Comparison of ENCODE assay signal across 18 cellular contexts in genomic region chr10:35017608-35018007, GRCh38.
DNase-seq lines count a peak whose midpoint lies in the region; ATAC-seq and TF ChIP-seq lines count a peak whose summit lies in the region.
"Had no signal": no experiment of that assay in that cellular context is flagged by ENCODE, and none has a peak within 500 bp of the region (broad histone marks: within the 10 kb centered on the region; RNA-seq: fewer than 3 reads in every experiment).

No MANE protein-coding gene starts in this region.

- no peaks in the 10 kb centered on the region for H3K27me3 Mint-ChIP-seq in activated naive CD4-positive, alpha-beta T cell treated with anti-CD3 and anti-CD28 coated beads for 36 hours (ENCODE audit: low read depth)
- H3K27me3 Mint-ChIP-seq in activated T-helper 1 cell treated with anti-CD3 and anti-CD28 coated beads, Interleukin-12 subunit alpha, Interleukin-12 subunit beta, Interleukin-2, Interleukin-4 antibody, amounts not matched to agents 30 ng/mL and 10 ng/mL and 1 ng/mL, durations not matched to agents 14 hours and 24 hours and 36 hours (ENCODE audit: insufficient read depth): no peaks in the 10 kb centered on the region
- H3K27me3 Mint-ChIP-seq in CD14-positive monocyte (ENCODE audit: low read depth in 3 of 3): no peaks in the 10 kb centered on the region
- H3K27me3 Mint-ChIP-seq: B cell; CD4-positive, alpha-beta memory T cell had no signal

- DNase-seq in activated CD4-positive, alpha-beta T cell treated with anti-CD3 and anti-CD28 coated beads for 48 hours: peak; percentile 11
- DNase-seq in activated CD4-positive, alpha-beta T cell treated with anti-CD3 and anti-CD28 coated beads for 4 hours: no peak
- DNase-seq in activated naive CD4-positive, alpha-beta T cell treated with anti-CD3 and anti-CD28 coated beads for 36 hours: peak; percentile 25
- no peak for DNase-seq in activated naive CD4-positive, alpha-beta T cell treated with anti-CD3 and anti-CD28 coated beads, Interleukin-2, amount 50 U/mL, for 16 hours
- DNase-seq in activated T-helper 1 cell treated with anti-CD3 and anti-CD28 coated beads, Interleukin-12 subunit alpha, Interleukin-12 subunit beta, Interleukin-2, Interleukin-4 antibody, amounts not matched to agents 30 ng/mL and 10 ng/mL and 1 ng/mL, durations not matched to agents 14 hours and 24 hours and 36 hours (ENCODE audit: low spot score): no peak
- DNase-seq in stimulated activated effector memory CD8-positive, alpha-beta T cell treated with anti-CD3 and anti-CD28 coated beads, Interleukin-12 subunit alpha, Interleukin-12 subunit beta, amount 100 ng/mL, for 72 hours (ENCODE audit: low spot score in 2 of 2): no peak
- no peak for DNase-seq in CD14-positive monocyte (ENCODE audit: low spot score)
- DNase-seq: CD4-positive, alpha-beta memory T cell; DMS153; GDM1; GM23248; MV-4-11; NCI-H1417; NCI-H187; NCI-H2107; NCI-H510A; NCI-H774 had no signal

- H3K4me3 Mint-ChIP-seq in activated naive CD4-positive, alpha-beta T cell treated with anti-CD3 and anti-CD28 coated beads for 36 hours: no peak overlapping the region
- no peak overlapping the region for H3K4me3 Mint-ChIP-seq in activated T-helper 1 cell treated with anti-CD3 and anti-CD28 coated beads, Interleukin-12 subunit alpha, Interleukin-12 subunit beta, Interleukin-2, Interleukin-4 antibody, amounts not matched to agents 30 ng/mL and 10 ng/mL and 1 ng/mL, durations not matched to agents 14 hours and 24 hours and 36 hours
- H3K4me3 Mint-ChIP-seq in stimulated activated effector memory CD8-positive, alpha-beta T cell treated with anti-CD3 and anti-CD28 coated beads, Interleukin-12 subunit alpha, Interleukin-12 subunit beta, amount 100 ng/mL, for 72 hours: no peak overlapping the region
- no peak overlapping the region for H3K4me3 Mint-ChIP-seq in CD14-positive monocyte
- H3K4me3 Mint-ChIP-seq: B cell; CD4-positive, alpha-beta memory T cell had no signal

- H3K4me1 Mint-ChIP-seq in activated naive CD4-positive, alpha-beta T cell treated with anti-CD3 and anti-CD28 coated beads for 36 hours (ENCODE audit: low read depth): peaks cover 18% of the 10 kb centered on the region
- peaks cover 9% of the 10 kb centered on the region for H3K4me1 Mint-ChIP-seq in activated T-helper 1 cell treated with anti-CD3 and anti-CD28 coated beads, Interleukin-12 subunit alpha, Interleukin-12 subunit beta, Interleukin-2, Interleukin-4 antibody, amounts not matched to agents 30 ng/mL and 10 ng/mL and 1 ng/mL, durations not matched to agents 14 hours and 24 hours and 36 hours (ENCODE audit: low read depth)
- peaks cover 18% of the 10 kb centered on the region for H3K4me1 Mint-ChIP-seq in stimulated activated effector memory CD8-positive, alpha-beta T cell treated with anti-CD3 and anti-CD28 coated beads, Interleukin-12 subunit alpha, Interleukin-12 subunit beta, amount 100 ng/mL, for 72 hours
- no peaks in the 10 kb centered on the region for H3K4me1 Mint-ChIP-seq in CD14-positive monocyte
- H3K4me1 Mint-ChIP-seq: B cell had no signal

- intact Hi-C loops in activated naive CD4-positive, alpha-beta T cell treated with anti-CD3 and anti-CD28 coated beads for 36 hours (cut with micrococcal nuclease): loop anchor here (5.0 kb wide), 2 partner anchors 180 to 325 kb away; no protein-coding TSS in a partner anchor
- intact Hi-C loops in activated T-helper 1 cell treated with anti-CD3 and anti-CD28 coated beads, Interleukin-12 subunit alpha, Interleukin-12 subunit beta, Interleukin-2, Interleukin-4 antibody, amounts not matched to agents 30 ng/mL and 10 ng/mL and 1 ng/mL, durations not matched to agents 14 hours and 24 hours and 36 hours (cut with micrococcal nuclease): loop anchor here (1.0 kb wide), 1 partner anchor 23 kb away; no protein-coding TSS in a partner anchor
- intact Hi-C loops in CD14-positive monocyte (cut with micrococcal nuclease): no loop called here

- CTCF ChIA-PET in activated naive CD4-positive, alpha-beta T cell treated with anti-CD3 and anti-CD28 coated beads for 36 hours (lab: Charles Lee): interaction anchor here (1.2 to 2.8 kb wide), 3 partner anchors 9 to 178 kb away, joined by 4 to 10 read pairs (median 6); no protein-coding TSS in a partner anchor

- no peak for TF ChIP-seq CTCF in CD14-positive monocyte (IDR thresholded peaks at IDR 0.05)

- peak; percentile 87 for ATAC-seq in stimulated activated effector memory CD8-positive, alpha-beta T cell treated with anti-CD3 and anti-CD28 coated beads, Interleukin-12 subunit alpha, Interleukin-12 subunit beta, amount 100 ng/mL, for 72 hours

- H3K27ac Mint-ChIP-seq in activated naive CD4-positive, alpha-beta T cell treated with anti-CD3 and anti-CD28 coated beads for 36 hours: no peak overlapping the region
- peak overlapping the region; percentile 1 for H3K27ac Mint-ChIP-seq in activated T-helper 1 cell treated with anti-CD3 and anti-CD28 coated beads, Interleukin-12 subunit alpha, Interleukin-12 subunit beta, Interleukin-2, Interleukin-4 antibody, amounts not matched to agents 30 ng/mL and 10 ng/mL and 1 ng/mL, durations not matched to agents 14 hours and 24 hours and 36 hours
- peak overlapping the region; percentile 74 for H3K27ac Mint-ChIP-seq in stimulated activated effector memory CD8-positive, alpha-beta T cell treated with anti-CD3 and anti-CD28 coated beads, Interleukin-12 subunit alpha, Interleukin-12 subunit beta, amount 100 ng/mL, for 72 hours
- H3K27ac Mint-ChIP-seq in CD14-positive monocyte: no peak overlapping the region
- H3K27ac Mint-ChIP-seq: B cell; CD4-positive, alpha-beta memory T cell had no signal

- H3K36me3 Mint-ChIP-seq in activated naive CD4-positive, alpha-beta T cell treated with anti-CD3 and anti-CD28 coated beads for 36 hours (ENCODE audit: low read depth): peaks cover 12% of the 10 kb centered on the region
- H3K36me3 Mint-ChIP-seq in activated T-helper 1 cell treated with anti-CD3 and anti-CD28 coated beads, Interleukin-12 subunit alpha, Interleukin-12 subunit beta, Interleukin-2, Interleukin-4 antibody, amounts not matched to agents 30 ng/mL and 10 ng/mL and 1 ng/mL, durations not matched to agents 14 hours and 24 hours and 36 hours (ENCODE audit: low read depth): peaks cover 23% of the 10 kb centered on the region
- H3K36me3 Mint-ChIP-seq in stimulated activated effector memory CD8-positive, alpha-beta T cell treated with anti-CD3 and anti-CD28 coated beads, Interleukin-12 subunit alpha, Interleukin-12 subunit beta, amount 100 ng/mL, for 72 hours: peaks cover 88% of the 10 kb centered on the region
- peaks cover 61 to 75% of the 10 kb centered on the region in 2 donors for H3K36me3 Mint-ChIP-seq in CD14-positive monocyte

- no peaks in the 10 kb centered on the region for H3K9me3 Mint-ChIP-seq in activated naive CD4-positive, alpha-beta T cell treated with anti-CD3 and anti-CD28 coated beads for 36 hours
- H3K9me3 Mint-ChIP-seq in activated T-helper 1 cell treated with anti-CD3 and anti-CD28 coated beads, Interleukin-12 subunit alpha, Interleukin-12 subunit beta, Interleukin-2, Interleukin-4 antibody, amounts not matched to agents 30 ng/mL and 10 ng/mL and 1 ng/mL, durations not matched to agents 14 hours and 24 hours and 36 hours: no peaks in the 10 kb centered on the region
- H3K9me3 Mint-ChIP-seq in stimulated activated effector memory CD8-positive, alpha-beta T cell treated with anti-CD3 and anti-CD28 coated beads, Interleukin-12 subunit alpha, Interleukin-12 subunit beta, amount 100 ng/mL, for 72 hours: no peaks in the 10 kb centered on the region
- H3K9me3 Mint-ChIP-seq in CD14-positive monocyte: no peaks in the 10 kb centered on the region
- H3K9me3 Mint-ChIP-seq: CD4-positive, alpha-beta memory T cell had no signal

Comparison
In these comparisons a context has a peak if more than half of its experiments do, and no peak if none do; other contexts are left out.
1. DNase-seq: peak in activated CD4-positive, alpha-beta T cell treated with anti-CD3 and anti-CD28 coated beads for 48 hours (single experiment) and activated naive CD4-positive, alpha-beta T cell treated with anti-CD3 and anti-CD28 coated beads for 36 hours (single experiment); none in activated CD4-positive, alpha-beta T cell treated with anti-CD3 and anti-CD28 coated beads for 4 hours (0 of 2), activated naive CD4-positive, alpha-beta T cell treated with anti-CD3 and anti-CD28 coated beads, Interleukin-2, amount 50 U/mL, for 16 hours (single experiment), activated T-helper 1 cell treated with anti-CD3 and anti-CD28 coated beads, Interleukin-12 subunit alpha, Interleukin-12 subunit beta, Interleukin-2, Interleukin-4 antibody, amounts not matched to agents 30 ng/mL and 10 ng/mL and 1 ng/mL, durations not matched to agents 14 hours and 24 hours and 36 hours (single experiment), stimulated activated effector memory CD8-positive, alpha-beta T cell treated with anti-CD3 and anti-CD28 coated beads, Interleukin-12 subunit alpha, Interleukin-12 subunit beta, amount 100 ng/mL, for 72 hours (0 of 2) and CD14-positive monocyte (single experiment).
2. H3K27ac Mint-ChIP-seq: peak in activated T-helper 1 cell treated with anti-CD3 and anti-CD28 coated beads, Interleukin-12 subunit alpha, Interleukin-12 subunit beta, Interleukin-2, Interleukin-4 antibody, amounts not matched to agents 30 ng/mL and 10 ng/mL and 1 ng/mL, durations not matched to agents 14 hours and 24 hours and 36 hours (single experiment) and stimulated activated effector memory CD8-positive, alpha-beta T cell treated with anti-CD3 and anti-CD28 coated beads, Interleukin-12 subunit alpha, Interleukin-12 subunit beta, amount 100 ng/mL, for 72 hours (single experiment); none in activated naive CD4-positive, alpha-beta T cell treated with anti-CD3 and anti-CD28 coated beads for 36 hours (single experiment) and CD14-positive monocyte (0 of 7).
3. intact Hi-C loops: an anchor here in activated naive CD4-positive, alpha-beta T cell treated with anti-CD3 and anti-CD28 coated beads for 36 hours (5.0 kb wide) and activated T-helper 1 cell treated with anti-CD3 and anti-CD28 coated beads, Interleukin-12 subunit alpha, Interleukin-12 subunit beta, Interleukin-2, Interleukin-4 antibody, amounts not matched to agents 30 ng/mL and 10 ng/mL and 1 ng/mL, durations not matched to agents 14 hours and 24 hours and 36 hours (1.0 kb wide); none called in CD14-positive monocyte.